Comparison of ENCODE assay signal across 18 cellular contexts in the genomic region with DNA sequence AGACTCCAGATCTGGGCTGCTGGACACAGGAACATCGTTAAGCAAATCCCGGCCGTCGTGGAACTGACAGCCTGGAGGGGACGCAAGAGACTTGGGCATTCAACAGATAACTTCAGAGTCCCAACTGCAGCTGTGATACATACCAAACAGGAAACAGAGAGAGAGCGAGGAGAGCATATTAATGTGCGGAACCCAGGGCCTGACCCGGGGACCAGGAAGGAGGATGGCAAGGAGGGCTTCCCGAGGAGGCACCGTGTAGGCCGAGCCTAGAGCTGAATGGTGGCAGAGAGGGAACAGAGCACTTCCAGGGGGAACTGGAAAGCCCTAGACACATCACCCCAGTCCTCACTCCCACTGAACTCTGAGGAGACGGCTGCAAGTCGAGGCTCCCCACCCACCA.
DNase-seq lines count a peak whose midpoint lies in the region; ATAC-seq and TF ChIP-seq lines count a peak whose summit lies in the region.
"Had no signal": no experiment of that assay in that cellular context is flagged by ENCODE, and none has a peak within 500 bp of the region (broad histone marks: within the 10 kb centered on the region; RNA-seq: fewer than 3 reads in every experiment).

No MANE protein-coding gene starts in this region.

- no peak overlapping the region for H3K4me3 Mint-ChIP-seq in HFFc6
- H3K4me3 Mint-ChIP-seq: activated CD4-positive, alpha-beta T cell treated with anti-CD3 and anti-CD28 coated beads, Interleukin-2, amount 10 ng/mL, durations not matched to agents 24 days and 14 days; nephron had no signal

- no peaks in the 10 kb centered on the region for H3K36me3 ChIP-seq in sigmoid colon
- H3K36me3 ChIP-seq: cardiac muscle cell had no signal

- no peak for ATAC-seq in esophagus mucosa
- ATAC-seq in GM19035 (IDR thresholded peaks at IDR 0.05; ENCODE audit: unreplicated experiment), result no peak
- ATAC-seq: foreskin keratinocyte, psoas muscle, Right ventricle myocardium inferior had no signal

- 82 to 93% methylated on average over 13 of the region's 13 CpGs for WGBS in sigmoid colon, 2 donors

- peaks cover 36% of the 10 kb centered on the region for H3K4me1 Mint-ChIP-seq in HFFc6 (ENCODE audit: low read depth)
- H3K4me1 Mint-ChIP-seq: activated CD4-positive, alpha-beta T cell treated with anti-CD3 and anti-CD28 coated beads, Interleukin-2, amount 10 ng/mL, durations not matched to agents 24 days and 14 days had no signal

- TF ChIP-seq POLR2A in sigmoid colon (IDR thresholded peaks at IDR 0.05), result no peak

- H3K27ac ChIP-seq in sigmoid colon, result no peak overlapping the region
- H3K27ac ChIP-seq: cardiac muscle cell, epithelial cell of prostate, foreskin keratinocyte, psoas muscle had no signal

- H3K4me3 ChIP-seq in sigmoid colon, result no peak overlapping the region
- H3K4me3 ChIP-seq: cardiac muscle cell, psoas muscle had no signal

- no peak for DNase-seq in GM10266 (ENCODE audit: extremely low spot score)
- no peak for DNase-seq in HFFc6
- peak; percentile 66 for DNase-seq in globus pallidus (ENCODE audit: low spot score)
- peak; percentile 20 for DNase-seq in sigmoid colon
- no peak for DNase-seq in NCI-H82 (lab: John Stamatoyannopoulos, UW)
- DNase-seq: activated CD4-positive, alpha-beta T cell treated with anti-CD3 and anti-CD28 coated beads, Interleukin-2, amount 10 ng/mL, durations not matched to agents 24 days and 14 days; activated CD8-positive, alpha-beta memory T cell treated with anti-CD3 and anti-CD28 coated beads, Interleukin-2, amount 50 U/mL, for 4 hours; activated gamma-delta T cell treated with Interleukin-2 at 50 U/mL for 16 hours; foreskin keratinocyte; NCI-H187; NCI-H446 treated with DMSO at 0.1 percent for 48 hours; psoas muscle had no signal

- peaks cover 4 to 8% (median 6%) of the 10 kb centered on the region in 4 donors for H3K9me3 ChIP-seq in sigmoid colon

- intact Hi-C loops in sigmoid colon (cut with DNase I), result no loop called here

- peaks cover 0 to under 1% (median 0%) of the 10 kb centered on the region in 4 donors for H3K4me1 ChIP-seq in sigmoid colon

- peak overlapping the region; percentile 38; the same call in 1 of the 2 replicates for H3K27ac Mint-ChIP-seq in HFFc6
- H3K27ac Mint-ChIP-seq: activated CD4-positive, alpha-beta T cell treated with anti-CD3 and anti-CD28 coated beads, Interleukin-2, amount 10 ng/mL, durations not matched to agents 24 days and 14 days had no signal

- no peaks in the 10 kb centered on the region for H3K27me3 ChIP-seq in sigmoid colon
- H3K27me3 ChIP-seq: cardiac muscle cell, foreskin keratinocyte had no signal

- TF ChIP-seq CTCF in GM10266 (IDR thresholded peaks at IDR 0.05; ENCODE audit: control insufficient read depth, insufficient read depth, low read depth, missing control alignments) (peak; percentile 41), HFFc6 (IDR thresholded peaks at IDR 0.05) (no peak), sigmoid colon (IDR thresholded peaks at IDR 0.05) (no peak)

- H3K36me3 Mint-ChIP-seq in HFFc6 (ENCODE audit: low read depth), result peaks cover 29% of the 10 kb centered on the region

- H3K9me3 Mint-ChIP-seq in HFFc6, result peaks cover 6% of the 10 kb centered on the region; the same call in 1 of the 2 replicates

- TF ChIP-seq EP300 in sigmoid colon (IDR thresholded peaks at IDR 0.05), result no peak

- no peaks in the 10 kb centered on the region; the same call in 1 of the 2 replicates for H3K27me3 Mint-ChIP-seq in HFFc6 (ENCODE audit: insufficient read depth)
- H3K27me3 Mint-ChIP-seq: activated CD4-positive, alpha-beta T cell treated with anti-CD3 and anti-CD28 coated beads, Interleukin-2, amount 10 ng/mL, durations not matched to agents 24 days and 14 days had no signal

Comparison
In these comparisons a context has a peak if more than half of its experiments do, and no peak if none do; other contexts are left out.
1. DNase-seq: peak in globus pallidus (single experiment) and sigmoid colon (single experiment); none in GM10266 (single experiment), HFFc6 (single experiment) and NCI-H82 (single experiment).